In genomic region chrX:40015693-40016092, GRCh38 we compare ENCODE assay signal across 23 cellular contexts.
DNase-seq lines count a peak whose midpoint lies in the region; ATAC-seq and TF ChIP-seq lines count a peak whose summit lies in the region.
"Had no signal": no experiment of that assay in that cellular context is flagged by ENCODE, and none has a peak within 500 bp of the region (broad histone marks: within the 10 kb centered on the region; RNA-seq: fewer than 3 reads in every experiment).

No MANE protein-coding gene starts in this region.

- no peak for ATAC-seq in upper lobe of left lung (ENCODE audit: low FRiP score in 2 of 2)
- ATAC-seq: stimulated activated naive B cell treated with anti-CD40 and anti-IgM and Interleukin-4, amounts not matched to agents 10 μg/mL and 1 μg/mL and 100 μg/mL, for 72 hours had no signal

- H3K27me3 Mint-ChIP-seq in progenitor cell of endocrine pancreas = peaks cover 15% of the 10 kb centered on the region

- WGBS in upper lobe of left lung, 2 donors = 64 to 88% methylated on average over 2 to 4 of the region's 4 CpGs

- H3K4me3 Mint-ChIP-seq in progenitor cell of endocrine pancreas (ENCODE audit: low read depth) = peak overlapping the region; percentile 53
- H3K4me3 Mint-ChIP-seq: dendritic cell treated with granulocyte-macrophage colony-stimulating factor and Interleukin-4, amounts not matched to agents 40 ng/mL and 50 ng/mL, for 4 days; T-helper 1 cell treated with Interleukin-12 subunit alpha and Interleukin-12 subunit beta and Interleukin-4 antibody, amounts not matched to agents 30 μg/mL and 1 μg/mL, for 36 hours had no signal

- no peak for TF ChIP-seq EP300 in upper lobe of left lung (IDR thresholded peaks at IDR 0.05)

- H3K4me1 ChIP-seq in OCI-LY7 (ENCODE audit: insufficient read depth, low read length, poor library complexity, severe bottlenecking) (peaks cover 20% of the 10 kb centered on the region), iPS-20b (ENCODE audit: insufficient read depth, low read length) (peaks cover 9% of the 10 kb centered on the region; the same call in 1 of the 2 replicates), upper lobe of left lung (peaks cover 11 to 43% (median 21%) of the 10 kb centered on the region in 4 donors), SJCRH30 (no peaks in the 10 kb centered on the region)

- peak overlapping the region; percentile 62 for H3K4me3 ChIP-seq in H7 (ENCODE audit: insufficient read depth, low read depth, low read length)
- H3K4me3 ChIP-seq in OCI-LY7 (ENCODE audit: low read depth, low read length, poor library complexity, severe bottlenecking) = no peak overlapping the region
- H3K4me3 ChIP-seq in iPS-20b (ENCODE audit: low read length) = peak overlapping the region; percentile 62
- H3K4me3 ChIP-seq in upper lobe of left lung = no peak overlapping the region
- no peak overlapping the region for H3K4me3 ChIP-seq in SJCRH30
- H3K4me3 ChIP-seq: SK-N-MC had no signal

- no peaks in the 10 kb centered on the region for H3K79me2 ChIP-seq in OCI-LY7 (ENCODE audit: insufficient read depth, low read depth, low read length)

- no peak for TF ChIP-seq CTCF in OCI-LY7 (conservative IDR thresholded peaks at IDR 0.05; ENCODE audit: low read length)
- TF ChIP-seq CTCF in progenitor cell of endocrine pancreas (IDR thresholded peaks at IDR 0.05; ENCODE audit: unreplicated experiment) = no peak
- no peak for TF ChIP-seq CTCF in upper lobe of left lung (IDR thresholded peaks at IDR 0.05)

- no peak overlapping the region for H3K27ac Mint-ChIP-seq in progenitor cell of endocrine pancreas
- H3K27ac Mint-ChIP-seq: dendritic cell treated with granulocyte-macrophage colony-stimulating factor and Interleukin-4, amounts not matched to agents 40 ng/mL and 50 ng/mL, for 4 days; T-helper 1 cell treated with Interleukin-12 subunit alpha and Interleukin-12 subunit beta and Interleukin-4 antibody, amounts not matched to agents 30 μg/mL and 1 μg/mL, for 36 hours had no signal

- BruUV-seq in OCI-LY7 (replicated peaks; lab: Mats Ljungman, UMichigan) = no TSS peak

- intact Hi-C loops in OCI-LY7 (cut with micrococcal nuclease; ENCODE audit: unreplicated experiment) = loop anchor here (2.0 kb wide), 2 partner anchors 75 to 83 kb away; no protein-coding TSS in a partner anchor

- DNase-seq in H7 (peak; percentile 50), OCI-LY7 (ENCODE audit: low spot score) (no peak), progenitor cell of endocrine pancreas (ENCODE audit: low spot score, unreplicated experiment) (no peak), OCI-M2 (lab: John Stamatoyannopoulos, UW; ENCODE audit: unreplicated experiment) (no peak), upper lobe of left lung (no peak), SJCRH30 (no peak)
- DNase-seq: activated effector memory CD4-positive, alpha-beta T cell treated with anti-CD3 and anti-CD28 coated beads, Interleukin-2, amount 50 U/mL, for 16 hours; activated T-cell treated with anti-CD3 and anti-CD28 coated beads, Interleukin-2, amount 50 U/mL, for 1 hour; central memory CD4-positive, alpha-beta T cell; hippocampal formation; KG1; left ventricle myocardium superior; MM.1S; NCI-H1417 treated with DMSO at 0.1 percent for 48 hours; NCI-H2081; NCI-H226; NCI-H774; stimulated activated naive B cell treated with anti-CD40 and anti-IgM and Interleukin-4, amounts not matched to agents 10 μg/mL and 1 μg/mL and 100 μg/mL, for 72 hours had no signal

- POLR2A ChIA-PET in OCI-LY7 (lab: Charles Lee) = no interaction called here

- no peak overlapping the region for H2AFZ ChIP-seq in OCI-LY7 (ENCODE audit: low read length)

- H4K20me1 ChIP-seq in OCI-LY7 (ENCODE audit: insufficient read depth, low read length) = no peaks in the 10 kb centered on the region

- no peak for TF ChIP-seq POLR2A in upper lobe of left lung (IDR thresholded peaks at IDR 0.05)

- H3K27me3 ChIP-seq in H7 (ENCODE audit: control insufficient read depth, insufficient read depth, low read length) = peaks cover 47% of the 10 kb centered on the region
- peaks cover 52% of the 10 kb centered on the region for H3K27me3 ChIP-seq in iPS-20b (ENCODE audit: insufficient read depth, low read length)
- H3K27me3 ChIP-seq in upper lobe of left lung = peaks cover 0 to 32% (median 0%) of the 10 kb centered on the region in 4 donors
- H3K27me3 ChIP-seq in SJCRH30 = no peaks in the 10 kb centered on the region
- H3K27me3 ChIP-seq: gastroesophageal sphincter had no signal

- H3K36me3 ChIP-seq in H7 (replicated peaks; ENCODE audit: control insufficient read depth, insufficient read depth, low read length) (no peaks in the 10 kb centered on the region), OCI-LY7 (ENCODE audit: insufficient read depth, low read length) (no peaks in the 10 kb centered on the region), iPS-20b (ENCODE audit: insufficient read depth, low read depth, low read length) (no peaks in the 10 kb centered on the region), upper lobe of left lung (no peaks in the 10 kb centered on the region), SJCRH30 (no peaks in the 10 kb centered on the region)
- H3K36me3 ChIP-seq: gastroesophageal sphincter had no signal

- no peak overlapping the region for H3K9ac ChIP-seq in iPS-20b (ENCODE audit: low read depth, low read length)

- H3K36me3 Mint-ChIP-seq in progenitor cell of endocrine pancreas (ENCODE audit: insufficient read depth) = no peaks in the 10 kb centered on the region

- CTCF ChIA-PET in OCI-LY7 (lab: Charles Lee; ENCODE audit: unreplicated experiment) = no interaction called here

- H3K27ac ChIP-seq in OCI-LY7 (ENCODE audit: low read depth, low read length, poor library complexity, severe bottlenecking) (no peak overlapping the region), iPS-20b (ENCODE audit: low read length) (no peak overlapping the region), upper lobe of left lung (no peak overlapping the region), SJCRH30 (no peak overlapping the region)
- H3K27ac ChIP-seq: SK-N-MC had no signal

- no peaks in the 10 kb centered on the region for H3K9me2 ChIP-seq in OCI-LY7 (ENCODE audit: insufficient read depth, low read length)

- peaks cover 6% of the 10 kb centered on the region for H3K4me1 Mint-ChIP-seq in progenitor cell of endocrine pancreas (ENCODE audit: low read depth)

- no peaks in the 10 kb centered on the region for H3K9me3 Mint-ChIP-seq in progenitor cell of endocrine pancreas (ENCODE audit: low read depth)
- H3K9me3 Mint-ChIP-seq: dendritic cell treated with granulocyte-macrophage colony-stimulating factor and Interleukin-4, amounts not matched to agents 40 ng/mL and 50 ng/mL, for 4 days had no signal

- H3K4me2 ChIP-seq in OCI-LY7 (ENCODE audit: low read length) = peak overlapping the region; percentile 61; the same call in 1 of the 2 replicates

- no peaks in the 10 kb centered on the region for H3K9me3 ChIP-seq in OCI-LY7 (ENCODE audit: low read length)
- no peaks in the 10 kb centered on the region for H3K9me3 ChIP-seq in iPS-20b (ENCODE audit: insufficient read depth, low read depth, low read length)
- H3K9me3 ChIP-seq in upper lobe of left lung = peaks cover 0 to 6% (median 0%) of the 10 kb centered on the region in 4 donors
- H3K9me3 ChIP-seq in SJCRH30 (replicated peaks) = no peaks in the 10 kb centered on the region
- H3K9me3 ChIP-seq: gastroesophageal sphincter had no signal

Comparison
In these comparisons a context has a peak if more than half of its experiments do, and no peak if none do; other contexts are left out.
1. H3K4me3 ChIP-seq: peak in H7 (single experiment) and iPS-20b (single experiment); none in OCI-LY7 (single experiment), upper lobe of left lung (0 of 4) and SJCRH30 (single experiment).